8 cellular contexts compared by ENCODE assay signal in genomic region chr5:151155777-151156731, GRCh38. TPM values are rescaled to one million over a fixed set of nuclear protein-coding genes. Genes with fewer than 3 reads are reported as not detected.
A peak's percentile ranks its signal among the peaks of the same experiment; 100 is the strongest.
DNase-seq lines count a peak whose midpoint lies in the region; ATAC-seq and TF ChIP-seq lines count a peak whose summit lies in the region.

No MANE protein-coding gene starts in this region.

- H3K4me1 ChIP-seq in SK-N-SH (ENCODE audit: control insufficient read depth in 1 of 2, insufficient read depth in 2 of 2, low read depth in 1 of 2, low read length in 1 of 2) = peaks cover 21 to 38% of the 10 kb centered on the region in 2 experiments; a peak in 2 of 4 replicates
- peaks cover 20% of the 10 kb centered on the region for H3K4me1 ChIP-seq in endodermal cell (ENCODE audit: control insufficient read depth, insufficient read depth, low read length)
- H3K4me1 ChIP-seq in naive thymus-derived CD4-positive, alpha-beta T cell (ENCODE audit: control insufficient read depth in 2 of 2, insufficient read depth in 2 of 2, low read length in 2 of 2) = peaks cover 52 to 60% of the 10 kb centered on the region in 2 donors

- DNase-seq in activated naive CD4-positive, alpha-beta T cell (lab: John Stamatoyannopoulos, UW) = no peak
- DNase-seq in SK-N-SH = peak; percentile 87
- DNase-seq in endodermal cell = peak; percentile 63
- DNase-seq in naive thymus-derived CD4-positive, alpha-beta T cell = peak in 3 of 9 donors; percentile 23 to 29 (median 28)
- no peak for DNase-seq in posterior vena cava (ENCODE audit: low spot score)

- peak overlapping the region; percentile 95 for H3K27ac Mint-ChIP-seq in activated naive CD4-positive, alpha-beta T cell treated with anti-CD3 and anti-CD28 coated beads, Interleukin-2, amount 50 U/mL, for 24 hours
- peak overlapping the region; percentile 57 for H3K27ac Mint-ChIP-seq in endodermal cell
- peak overlapping the region; percentile 90 to 99 (median 96) for H3K27ac Mint-ChIP-seq in naive thymus-derived CD4-positive, alpha-beta T cell

- H3K27me3 Mint-ChIP-seq in activated naive CD4-positive, alpha-beta T cell treated with anti-CD3 and anti-CD28 coated beads, Interleukin-2, amount 50 U/mL, for 24 hours = no peaks in the 10 kb centered on the region
- no peaks in the 10 kb centered on the region for H3K27me3 Mint-ChIP-seq in endodermal cell (ENCODE audit: insufficient read depth)
- no peaks in the 10 kb centered on the region for H3K27me3 Mint-ChIP-seq in naive thymus-derived CD4-positive, alpha-beta T cell

- H3K27ac ChIP-seq in SK-N-SH (ENCODE audit: low read depth in 2 of 2, low read length in 1 of 2) (peak overlapping the region in 1 of 2 experiments; percentile 73; a peak in 2 of 4 replicates), endodermal cell (ENCODE audit: low read depth, low read length) (peak overlapping the region; percentile 76)
- peak overlapping the region; percentile 92 for H3K27ac ChIP-seq in naive thymus-derived CD4-positive, alpha-beta T cell (ENCODE audit: low read depth, low read length)

- 90% methylated on average over 6 of the region's 12 CpGs for WGBS in SK-N-SH (ENCODE audit: low lambda C conversion rate)
- 72 to 77% methylated on average over 7 to 12 of the region's 12 CpGs for WGBS in endodermal cell (ENCODE audit: insufficient coverage in 1 of 2, insufficient read length in 1 of 2), 2 experiments

- POLR2A ChIA-PET in SK-N-SH (lab: Yijun Ruan, JAX) = no interaction called here
- POLR2A ChIA-PET in naive thymus-derived CD4-positive, alpha-beta T cell (lab: Charles Lee) = interaction anchor here (0.9 to 33.3 kb wide), 6 partner anchors 20 to 97 kb away, joined by 3 to 760 read pairs (median 4); partner anchors contain the start of genes CCDC69 and GM2A

- peak in 1 of 2 experiments; percentile 41; a peak in 1 of 4 replicates for TF ChIP-seq EP300 in SK-N-SH (IDR thresholded peaks at IDR 0.05; ENCODE audit: borderline replicate concordance in 1 of 2, low read depth in 1 of 2, low read length in 1 of 2)

- H3K9me3 ChIP-seq in SK-N-SH (no peaks in the 10 kb centered on the region), endodermal cell (ENCODE audit: control insufficient read depth, low read length) (no peaks in the 10 kb centered on the region)
- no peaks in the 10 kb centered on the region for H3K9me3 ChIP-seq in naive thymus-derived CD4-positive, alpha-beta T cell (ENCODE audit: control insufficient read depth in 2 of 3, low read length in 3 of 3)

- H3K36me3 ChIP-seq in SK-N-SH (replicated peaks in 1 of 2; ENCODE audit: control insufficient read depth in 1 of 2, insufficient read depth in 2 of 2, low read length in 1 of 2) = no peaks in the 10 kb centered on the region
- peaks cover 36% of the 10 kb centered on the region for H3K36me3 ChIP-seq in endodermal cell (ENCODE audit: control insufficient read depth, insufficient read depth, low read length)
- H3K36me3 ChIP-seq in naive thymus-derived CD4-positive, alpha-beta T cell (ENCODE audit: control insufficient read depth in 2 of 3, insufficient read depth in 3 of 3, low read length in 3 of 3) = peaks cover 0 to 9% (median 0%) of the 10 kb centered on the region in 3 experiments

- intact Hi-C loops in naive thymus-derived CD4-positive, alpha-beta T cell (cut with micrococcal nuclease) = loop anchor here (1.0 to 5.0 kb wide), 14 partner anchors 8 to 601 kb away; partner anchors contain the start of genes RBM22 (in 2 of the 2), ATOX1 (in 1 of the 2), GM2A (in 1 of the 2) and IRGM (in 1 of the 2)
- intact Hi-C loops in posterior vena cava (cut with DNase I) = no loop called here

- H3K79me2 ChIP-seq in SK-N-SH (ENCODE audit: insufficient read depth) = peaks cover 59% of the 10 kb centered on the region

- 0 out of 2 replicates have a peak, but pooled peaks have one; percentile 13 for TF ChIP-seq CTCF in SK-N-SH (IDR thresholded peaks at IDR 0.05)
- peak; percentile 29 for TF ChIP-seq CTCF in endodermal cell (conservative IDR thresholded peaks at IDR 0.05)

- CTCF ChIA-PET in SK-N-SH (lab: Yijun Ruan, JAX) = interaction anchor here (0.7 to 4.7 kb wide), 13 partner anchors 10 to 355 kb away, joined by 3 to 24 read pairs (median 4); no protein-coding TSS in a partner anchor
- CTCF ChIA-PET in naive thymus-derived CD4-positive, alpha-beta T cell (lab: Charles Lee) = interaction anchor here (0.9 to 5.6 kb wide), 7 partner anchors 9 to 45 kb away, joined by 4 to 50 read pairs (median 5); no protein-coding TSS in a partner anchor

- H3K4me3 ChIP-seq in SK-N-SH (ENCODE audit: low read depth in 2 of 2, low read length in 1 of 2) (peak overlapping the region; percentile 82 to 96), endodermal cell (ENCODE audit: low read length) (peak overlapping the region; percentile 94)
- H3K4me3 ChIP-seq in naive thymus-derived CD4-positive, alpha-beta T cell (ENCODE audit: low read length) = peak overlapping the region; percentile 85

- no peaks in the 10 kb centered on the region for H3F3A ChIP-seq in SK-N-SH (replicated peaks; ENCODE audit: insufficient read depth)

- H3K4me1 Mint-ChIP-seq in activated naive CD4-positive, alpha-beta T cell treated with anti-CD3 and anti-CD28 coated beads, Interleukin-2, amount 50 U/mL, for 24 hours = peaks cover 86% of the 10 kb centered on the region
- peaks cover 50% of the 10 kb centered on the region for H3K4me1 Mint-ChIP-seq in endodermal cell
- H3K4me1 Mint-ChIP-seq in naive thymus-derived CD4-positive, alpha-beta T cell = peaks cover 54 to 75% (median 67%) of the 10 kb centered on the region in 7 donors

- H3K4me3 Mint-ChIP-seq in activated naive CD4-positive, alpha-beta T cell treated with anti-CD3 and anti-CD28 coated beads, Interleukin-2, amount 50 U/mL, for 24 hours = peak overlapping the region; percentile 89
- peak overlapping the region; percentile 86 for H3K4me3 Mint-ChIP-seq in endodermal cell
- H3K4me3 Mint-ChIP-seq in naive thymus-derived CD4-positive, alpha-beta T cell = peak overlapping the region; percentile 94 to 99 (median 96)

- ATAC-seq in HG03095 (IDR thresholded peaks at IDR 0.05; ENCODE audit: unreplicated experiment) (peak; percentile 25), GM21737 (IDR thresholded peaks at IDR 0.05; ENCODE audit: unreplicated experiment) (no peak)
- peak; percentile 25 for ATAC-seq in naive thymus-derived CD4-positive, alpha-beta T cell

- H3K9ac ChIP-seq in SK-N-SH (peak overlapping the region; percentile 90), endodermal cell (ENCODE audit: extremely low read depth, low read length, poor library complexity, severe bottlenecking) (peak overlapping the region; percentile 80)

- H4K20me1 ChIP-seq in SK-N-SH (ENCODE audit: insufficient read depth) = 0 out of 2 replicates have a peak, but pooled peaks cover 3% of the 10 kb centered on the region

- H2AFZ ChIP-seq in SK-N-SH (ENCODE audit: low read depth) = no peak overlapping the region

- peak overlapping the region; percentile 98 for H3K4me2 ChIP-seq in SK-N-SH

- H3K9me3 Mint-ChIP-seq in activated naive CD4-positive, alpha-beta T cell treated with anti-CD3 and anti-CD28 coated beads, Interleukin-2, amount 50 U/mL, for 24 hours = no peaks in the 10 kb centered on the region
- H3K9me3 Mint-ChIP-seq in endodermal cell = no peaks in the 10 kb centered on the region
- no peaks in the 10 kb centered on the region for H3K9me3 Mint-ChIP-seq in naive thymus-derived CD4-positive, alpha-beta T cell

- H3K36me3 Mint-ChIP-seq in activated naive CD4-positive, alpha-beta T cell treated with anti-CD3 and anti-CD28 coated beads, Interleukin-2, amount 50 U/mL, for 24 hours = peaks cover 7% of the 10 kb centered on the region
- H3K36me3 Mint-ChIP-seq in endodermal cell (ENCODE audit: low read depth) = peaks cover 6% of the 10 kb centered on the region
- H3K36me3 Mint-ChIP-seq in naive thymus-derived CD4-positive, alpha-beta T cell = peaks cover 0 to 38% (median 16%) of the 10 kb centered on the region in 5 donors

- no peaks in the 10 kb centered on the region for H3K27me3 ChIP-seq in SK-N-SH (ENCODE audit: insufficient read depth)
- no peaks in the 10 kb centered on the region for H3K27me3 ChIP-seq in endodermal cell (ENCODE audit: control insufficient read depth, insufficient read depth, low read length, poor library complexity, severe bottlenecking)
- H3K27me3 ChIP-seq in naive thymus-derived CD4-positive, alpha-beta T cell (ENCODE audit: control insufficient read depth in 2 of 2, insufficient read depth in 2 of 2, low read length in 2 of 2) = no peaks in the 10 kb centered on the region

- TF ChIP-seq RAD21 in SK-N-SH (IDR thresholded peaks at IDR 0.05; ENCODE audit: low read length) = peak; percentile 30

- H3K9me2 ChIP-seq in SK-N-SH = no peaks in the 10 kb centered on the region

TF ChIP-seq in SK-N-SH, 30 proteins besides CTCF, POLR2A, EP300 and RAD21 (continues in another document):
- no peak for TF ChIP-seq YY1 (IDR thresholded peaks at IDR 0.05; ENCODE audit: low read depth)
- TF ChIP-seq FOXM1 (IDR thresholded peaks at IDR 0.05; ENCODE audit: low read depth) = no peak
- TF ChIP-seq POLR2AphosphoS5 (IDR thresholded peaks at IDR 0.05; ENCODE audit: low read depth, low read length) = no peak
- TF ChIP-seq RCOR1 (IDR thresholded peaks at IDR 0.05; ENCODE audit: low read length) = 0 out of 2 replicates have a peak, but pooled peaks have one; percentile 60
- no peak for TF ChIP-seq NRF1 (IDR thresholded peaks at IDR 0.05; ENCODE audit: low read depth, low read length)
- no peak for TF ChIP-seq MEF2A (IDR thresholded peaks at IDR 0.05; ENCODE audit: borderline replicate concordance, low read depth)
- TF ChIP-seq, protein P1, sequence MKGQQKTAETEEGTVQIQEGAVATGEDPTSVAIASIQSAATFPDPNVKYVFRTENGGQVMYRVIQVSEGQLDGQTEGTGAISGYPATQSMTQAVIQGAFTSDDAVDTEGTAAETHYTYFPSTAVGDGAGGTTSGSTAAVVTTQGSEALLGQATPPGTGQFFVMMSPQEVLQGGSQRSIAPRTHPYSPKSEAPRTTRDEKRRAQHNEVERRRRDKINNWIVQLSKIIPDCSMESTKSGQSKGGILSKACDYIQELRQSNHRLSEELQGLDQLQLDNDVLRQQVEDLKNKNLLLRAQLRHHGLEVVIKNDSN (IDR thresholded peaks at IDR 0.05; ENCODE audit: borderline replicate concordance, low read depth) = no peak
- no peak for TF ChIP-seq SIN3A (IDR thresholded peaks at IDR 0.05; ENCODE audit: borderline replicate concordance, low read depth, low read length)
- TF ChIP-seq SMC3 (IDR thresholded peaks at IDR 0.05; ENCODE audit: low read depth, low read length) = no peak; the same call in 1 of the 2 replicates
- TF ChIP-seq NFIC (IDR thresholded peaks at IDR 0.05; ENCODE audit: borderline replicate concordance) = peak; percentile 51; the same call in 1 of the 2 replicates
- no peak for TF ChIP-seq EZH2phosphoT487 (IDR thresholded peaks at IDR 0.05; ENCODE audit: borderline replicate concordance, low read depth)

RNA-seq across cellular contexts. Expression of gene ANXA6, which starts 1.5 kb away (rescaled TPM):
- polyA plus RNA-seq in SK-N-SH (2012; rRNA removed) = 87.5 and 101 TPM in 2 replicates
- 81.3 and 90.1 TPM in 2 replicates for polyA plus RNA-seq in SK-N-SH (2012; cell fraction: cytosol; rRNA removed)
- 83.3 and 89.2 TPM in 2 replicates for polyA plus RNA-seq in SK-N-SH (2012; cell fraction: nucleus; rRNA removed)
- total RNA-seq in endodermal cell (100 to 1,000 TPM; 204 to 235 TPM), posterior vena cava (100 to 1,000 TPM; 328 to 430 TPM)
- 167 TPM for polyA plus RNA-seq in endodermal cell (2013, experiment 1 of 2)
- 184 TPM for polyA plus RNA-seq in endodermal cell (2013, experiment 2 of 2)
- total RNA-seq in naive thymus-derived CD4-positive, alpha-beta T cell = 100 to 1,000 TPM; 212 to 512 (median 272) TPM
- polyA plus RNA-seq in naive thymus-derived CD4-positive, alpha-beta T cell = 100 to 1,000 TPM; 272 to 295 TPM

Comparison
In these comparisons a context has a peak if more than half of its experiments do, and no peak if none do; other contexts are left out.
1. DNase-seq: peak in SK-N-SH (single experiment) and endodermal cell (single experiment); none in activated naive CD4-positive, alpha-beta T cell (0 of 4) and posterior vena cava (single experiment).
2. intact Hi-C loops: an anchor here in naive thymus-derived CD4-positive, alpha-beta T cell (1.0 to 5.0 kb wide); none called in posterior vena cava.
3. Peak in every context shown above with its lines, with median percentiles within 50 percentile points of each other: H3K27ac Mint-ChIP-seq, H3K4me3 Mint-ChIP-seq and H3K4me3 ChIP-seq.